Comparison of ENCODE assay signal across 1 cellular context in genomic region chr10:3928569-3928968, GRCh38.
TF ChIP-seq lines count a peak whose summit lies in the region.

No MANE protein-coding gene starts in this region.

TF ChIP-seq in K562, 482 proteins besides CTCF, POLR2A, EP300 and RAD21 (continued from another document):
- no peak for TF ChIP-seq PBX2 (CRISPR knock-in tag; IDR thresholded peaks at IDR 0.05; ENCODE audit: low read depth)
- TF ChIP-seq PBX2 (tag; conservative IDR thresholded peaks at IDR 0.05; ENCODE audit: low read depth), result 0 out of 2 replicates have a peak, but pooled peaks have one; percentile 30
- TF ChIP-seq ZKSCAN1 (IDR thresholded peaks at IDR 0.05; ENCODE audit: low read depth, low read length), result no peak
- TF ChIP-seq RBM17 (IDR thresholded peaks at IDR 0.05; ENCODE audit: borderline replicate concordance, low read depth, low read length), result no peak
- TF ChIP-seq BMI1 (IDR thresholded peaks at IDR 0.05; ENCODE audit: low read length), result no peak
- no peak for TF ChIP-seq HDAC2 (IDR thresholded peaks at IDR 0.05)
- TF ChIP-seq KDM4B (IDR thresholded peaks at IDR 0.05; ENCODE audit: borderline replicate concordance in 2 of 2, low read depth in 1 of 2), result no peak
- no peak for TF ChIP-seq CSDE1 (IDR thresholded peaks at IDR 0.05)
- TF ChIP-seq ZBTB1 (CRISPR knock-in tag; IDR thresholded peaks at IDR 0.05; ENCODE audit: borderline replicate concordance, low read depth), result no peak
- TF ChIP-seq TFE3 (CRISPR knock-in tag; IDR thresholded peaks at IDR 0.05), result no peak
- 0 out of 2 replicates have a peak, but pooled peaks have one; percentile 5 for TF ChIP-seq PKNOX1 (IDR thresholded peaks at IDR 0.05)
- no peak for TF ChIP-seq NR0B1 (IDR thresholded peaks at IDR 0.05; ENCODE audit: partially characterized antibody)
- TF ChIP-seq SMAD3 (CRISPR knock-in tag; conservative IDR thresholded peaks at IDR 0.05), result no peak
- TF ChIP-seq CXXC5 (CRISPR knock-in tag; IDR thresholded peaks at IDR 0.05), result no peak; the same call in 1 of the 2 replicates
TF ChIP-seq in K562: peak in this region for 3.
